ENCODE assay signal across 13 cellular contexts in the genomic region with DNA sequence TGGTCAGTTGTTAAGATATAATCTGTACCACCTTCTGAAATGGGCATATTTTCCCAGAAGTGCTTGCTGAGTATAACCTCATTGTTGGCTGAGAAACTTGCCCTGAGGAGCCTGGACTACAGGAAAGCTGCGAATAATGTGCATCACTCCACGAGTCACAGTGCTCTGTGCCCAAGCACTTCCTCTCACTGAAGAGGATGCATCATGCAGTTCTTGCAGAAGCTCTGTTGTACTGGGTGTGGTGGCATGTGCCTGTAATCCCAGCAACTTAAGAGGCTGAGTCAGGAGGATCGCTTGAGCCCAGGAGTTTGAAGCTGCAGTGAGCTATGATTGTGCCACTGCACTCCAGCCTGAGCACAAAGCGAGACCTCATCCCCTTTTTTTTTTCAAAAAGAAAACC. TPM values are rescaled to one million over a fixed set of nuclear protein-coding genes. Genes with fewer than 3 reads are reported as not detected.
DNase-seq lines count a peak whose midpoint lies in the region; ATAC-seq and TF ChIP-seq lines count a peak whose summit lies in the region.
"Had no signal": no experiment of that assay in that cellular context is flagged by ENCODE, and none has a peak within 500 bp of the region (broad histone marks: within the 10 kb centered on the region; RNA-seq: fewer than 3 reads in every experiment).

No MANE protein-coding gene starts in this region.

- H3K9me3 ChIP-seq in adrenal gland (replicated peaks in 1 of 3) (no peaks in the 10 kb centered on the region), left lung (no peaks in the 10 kb centered on the region)

- H3K4me1 ChIP-seq in adrenal gland (replicated peaks in 1 of 2) (peaks cover 5 to 9% of the 10 kb centered on the region in 2 donors), left lung (peaks cover 0 to 6% of the 10 kb centered on the region in 2 donors)

- H3K27ac ChIP-seq in adrenal gland (no peak overlapping the region), left lung (no peak overlapping the region)
- H3K27ac ChIP-seq: dorsolateral prefrontal cortex had no signal

- peak overlapping the region in 5 of 7 donors; percentile 37 to 77 (median 63) for H3K27ac Mint-ChIP-seq in CD14-positive monocyte
- peak overlapping the region; percentile 33; the same call in 1 of the 2 replicates for H3K27ac Mint-ChIP-seq in HFFc6
- H3K27ac Mint-ChIP-seq in endothelial cell (ENCODE audit: unreplicated experiment): no peak overlapping the region
- H3K27ac Mint-ChIP-seq: activated T-cell treated with anti-CD3 and anti-CD28 coated beads, Interleukin-2, amount 50 U/mL, for 72 hours had no signal

- TF ChIP-seq CTCF in CD14-positive monocyte (IDR thresholded peaks at IDR 0.05): no peak
- no peak for TF ChIP-seq CTCF in HFFc6 (IDR thresholded peaks at IDR 0.05)
- TF ChIP-seq CTCF in adrenal gland (IDR thresholded peaks at IDR 0.05): no peak
- no peak for TF ChIP-seq CTCF in left lung (IDR thresholded peaks at IDR 0.05)
- no peak for TF ChIP-seq CTCF in endothelial cell (IDR thresholded peaks at IDR 0.05; ENCODE audit: unreplicated experiment)

- peaks cover 45 to 55% of the 10 kb centered on the region in 2 donors for H3K36me3 Mint-ChIP-seq in CD14-positive monocyte
- no peaks in the 10 kb centered on the region; the same call in 1 of the 2 replicates for H3K36me3 Mint-ChIP-seq in HFFc6 (ENCODE audit: low read depth)
- no peaks in the 10 kb centered on the region for H3K36me3 Mint-ChIP-seq in endothelial cell (ENCODE audit: low read depth, unreplicated experiment)

- H3K27me3 Mint-ChIP-seq in CD14-positive monocyte (ENCODE audit: low read depth in 3 of 3) (peaks cover 0 to 5% (median 0%) of the 10 kb centered on the region in 3 donors), HFFc6 (ENCODE audit: insufficient read depth) (no peaks in the 10 kb centered on the region; the same call in none of the 2 replicates), endothelial cell (ENCODE audit: unreplicated experiment) (peaks cover 1% of the 10 kb centered on the region)

- no peak overlapping the region for H3K4me3 ChIP-seq in adrenal gland
- no peak overlapping the region for H3K4me3 ChIP-seq in left lung
- H3K4me3 ChIP-seq: dorsolateral prefrontal cortex had no signal

- peak; percentile 92 for ATAC-seq in left lung
- ATAC-seq in HG02571 (IDR thresholded peaks at IDR 0.05; ENCODE audit: unreplicated experiment): no peak
- no peak for ATAC-seq in HG03565 (IDR thresholded peaks at IDR 0.05; ENCODE audit: unreplicated experiment)

- H3K27me3 ChIP-seq in adrenal gland: peaks cover 9% of the 10 kb centered on the region
- H3K27me3 ChIP-seq in left lung: no peaks in the 10 kb centered on the region

- peaks cover 0 to 3% (median 0%) of the 10 kb centered on the region in 7 donors for H3K9me3 Mint-ChIP-seq in CD14-positive monocyte
- H3K9me3 Mint-ChIP-seq in HFFc6: no peaks in the 10 kb centered on the region
- H3K9me3 Mint-ChIP-seq in endothelial cell (ENCODE audit: unreplicated experiment): no peaks in the 10 kb centered on the region
- H3K9me3 Mint-ChIP-seq: activated T-cell treated with anti-CD3 and anti-CD28 coated beads, Interleukin-2, amount 50 U/mL, for 72 hours; immature natural killer cell had no signal

- DNase-seq in CD14-positive monocyte (ENCODE audit: low spot score) (peak; percentile 60), HFFc6 (peak; percentile 77), adrenal gland (peak in 4 of 7 donors; percentile 27 to 44 (median 30)), left lung (peak in 1 of 2 donors; percentile 44), SIG-M5 treated with dmso at 0.1 percent for 504 hours (lab: John Stamatoyannopoulos, UW; ENCODE audit: unreplicated experiment) (no peak), endothelial cell (ENCODE audit: low spot score) (no peak)
- DNase-seq: activated T-cell treated with anti-CD3 and anti-CD28 coated beads, Interleukin-2, amount 50 U/mL, for 72 hours; DND-41; dorsolateral prefrontal cortex; immature natural killer cell; NCI-H446 had no signal

- H3K4me3 Mint-ChIP-seq in CD14-positive monocyte: no peak overlapping the region
- no peak overlapping the region for H3K4me3 Mint-ChIP-seq in HFFc6
- H3K4me3 Mint-ChIP-seq in endothelial cell (ENCODE audit: unreplicated experiment): no peak overlapping the region
- H3K4me3 Mint-ChIP-seq: activated T-cell treated with anti-CD3 and anti-CD28 coated beads, Interleukin-2, amount 50 U/mL, for 72 hours; immature natural killer cell had no signal

- intact Hi-C loops in CD14-positive monocyte (cut with micrococcal nuclease) (loop anchor here in 1 of 2 donors (10.0 kb wide), 1 partner anchor 58 kb away; a partner anchor contains a TSS), adrenal gland (cut with DNase I) (no loop called here), left lung (cut with DNase I) (no loop called here)

- H3K4me1 Mint-ChIP-seq in CD14-positive monocyte (peaks cover 5% of the 10 kb centered on the region), HFFc6 (ENCODE audit: low read depth) (peaks cover 48% of the 10 kb centered on the region), endothelial cell (ENCODE audit: unreplicated experiment) (peaks cover 7% of the 10 kb centered on the region)

- TF ChIP-seq POLR2A in adrenal gland (IDR thresholded peaks at IDR 0.05): no peak

- H3K36me3 ChIP-seq in adrenal gland (replicated peaks in 1 of 2) (no peaks in the 10 kb centered on the region), left lung (no peaks in the 10 kb centered on the region)

- WGBS in adrenal gland, 4 donors: 59 to 80% (median 61%) methylated on average over 1 to 4 of the region's 4 CpGs

RNA-seq across cellular contexts. Expression of a gene that starts 56.9 kb away (rescaled TPM):
- polyA plus RNA-seq in CD14-positive monocyte (10 to 100 TPM; 20.8 to 39.7 TPM), adrenal gland (10 to 100 TPM in 2 of 3 donors, 1 to 10 TPM in 1; 7.8 to 18.3 (median 15.5) TPM)
- 10 to 100 TPM; 16.2 to 18.2 (median 17.7) TPM for total RNA-seq in HFFc6 (2021; fragmentation: NEBNext Ultra II Directional; extraction: Animal tissue kit (Norgen Biotek cat#: 25700))
- total RNA-seq in adrenal gland (10 to 100 TPM in 7 of 8 donors, 1 to 10 TPM in 1; 4.8 to 28.1 (median 12.5) TPM), left lung (10 to 100 TPM; 35.5 to 36.8 TPM), endothelial cell (ENCODE audit: unreplicated experiment) (10.9 TPM)

Comparison
In these comparisons a context has a peak if more than half of its experiments do, and no peak if none do; other contexts are left out.
1. DNase-seq: peak in CD14-positive monocyte (single experiment), HFFc6 (single experiment) and adrenal gland (4 of 7); none in SIG-M5 treated with dmso at 0.1 percent for 504 hours (single experiment) and endothelial cell (single experiment).